8 cellular contexts compared by ENCODE assay signal in the genomic region with DNA sequence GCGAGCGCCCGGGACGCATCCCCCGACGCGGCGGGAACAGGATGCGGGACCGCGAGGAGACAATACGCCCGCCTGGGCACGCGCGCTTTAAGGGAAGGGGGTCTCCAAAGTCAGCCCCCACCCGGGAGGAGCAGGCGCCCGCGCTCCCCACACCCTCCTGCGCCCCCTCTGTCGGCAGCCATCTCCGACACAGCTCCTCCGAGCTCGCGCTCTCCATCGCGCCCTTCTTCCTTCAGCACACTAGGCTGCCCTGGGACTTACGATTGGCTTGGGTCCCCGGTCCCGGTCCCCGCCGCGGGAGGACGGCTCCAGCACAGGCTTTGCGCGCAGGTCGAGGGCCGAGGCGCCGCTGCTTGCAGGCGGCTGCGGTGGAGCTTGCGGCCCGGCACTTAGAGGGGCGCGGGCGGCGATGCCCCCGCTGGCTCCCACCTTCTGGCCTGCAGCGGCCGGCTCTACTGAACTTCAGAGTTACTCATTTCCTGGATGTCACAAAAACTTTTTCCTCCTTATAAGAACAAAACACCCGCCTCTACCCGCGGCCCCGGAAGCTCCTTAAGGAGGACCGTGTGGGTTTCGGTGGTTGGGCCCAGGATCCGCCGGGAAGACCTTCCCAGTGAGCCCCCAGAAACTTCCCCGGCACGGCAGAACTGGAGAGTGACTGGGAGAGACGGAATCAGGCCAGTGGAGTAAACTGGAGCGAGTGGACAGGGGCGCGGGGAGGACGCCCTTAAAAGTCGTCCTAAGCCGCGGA. TPM values are rescaled to one million over a fixed set of nuclear protein-coding genes. Genes with fewer than 3 reads are reported as not detected.
A peak's percentile ranks its signal among the peaks of the same experiment; 100 is the strongest.
DNase-seq lines count a peak whose midpoint lies in the region; ATAC-seq and TF ChIP-seq lines count a peak whose summit lies in the region.

TSS of gene ITPRIP (minus strand) at position 481 of the 751 bp plus-strand sequence. CDS start 22,414 bp downstream, outside the sequence.

- intact Hi-C loops in right lobe of liver (cut with DNase I), result no loop called here

- H3K36me3 Mint-ChIP-seq in activated CD4-positive, alpha-beta T cell treated with anti-CD3 and anti-CD28 coated beads, Interleukin-2, amount 10 ng/mL, durations not matched to agents 7 days and 5 days (ENCODE audit: low read depth), result peaks cover 21% of the 10 kb centered on the region

- peak in 1 of 4 donors; percentile 11 for TF ChIP-seq CTCF in right lobe of liver (IDR thresholded peaks at IDR 0.05)

- H3K4me1 ChIP-seq in right lobe of liver, result peaks cover 0 to 23% (median 3%) of the 10 kb centered on the region in 4 donors

- CTCF ChIA-PET in activated CD4-positive, alpha-beta T cell treated with anti-CD3 and anti-CD28 coated beads, Interleukin-2, amount 10 ng/mL, durations not matched to agents 7 days and 5 days (lab: Charles Lee), result interaction anchor here (0.6 to 1.9 kb wide), 14 partner anchors 9 to 430 kb away, joined by 3 to 16 read pairs (median 4); partner anchors contain the start of gene CFAP58

- no peaks in the 10 kb centered on the region for H3K36me3 ChIP-seq in right lobe of liver

- POLR2A ChIA-PET in activated CD4-positive, alpha-beta T cell treated with anti-CD3 and anti-CD28 coated beads, Interleukin-2, amount 10 ng/mL, durations not matched to agents 7 days and 5 days (lab: Charles Lee), result interaction anchor here (0.7 to 1.9 kb wide), 2 partner anchors 15 to 32 kb away, joined by 7 read pairs; no protein-coding TSS in a partner anchor

- peaks cover 54% of the 10 kb centered on the region for H3K4me1 Mint-ChIP-seq in activated CD4-positive, alpha-beta T cell treated with anti-CD3 and anti-CD28 coated beads, Interleukin-2, amount 10 ng/mL, durations not matched to agents 7 days and 5 days

- H3K9me3 Mint-ChIP-seq in activated CD4-positive, alpha-beta T cell treated with anti-CD3 and anti-CD28 coated beads, Interleukin-2, amount 10 ng/mL, durations not matched to agents 7 days and 5 days, result no peaks in the 10 kb centered on the region

- peak; percentile 91 for TF ChIP-seq POLR2A in right lobe of liver (IDR thresholded peaks at IDR 0.05)

- H3K9me3 ChIP-seq in right lobe of liver, result no peaks in the 10 kb centered on the region

- peaks cover 5% of the 10 kb centered on the region for H3K27me3 Mint-ChIP-seq in activated CD4-positive, alpha-beta T cell treated with anti-CD3 and anti-CD28 coated beads, Interleukin-2, amount 10 ng/mL, durations not matched to agents 7 days and 5 days

- 1% methylated on average over 16 of the region's 70 CpGs for WGBS in right lobe of liver (ENCODE audit: insufficient coverage, low coverage, low lambda C conversion rate, missing lambda C conversion rate)

- H3K27ac Mint-ChIP-seq in activated CD4-positive, alpha-beta T cell treated with anti-CD3 and anti-CD28 coated beads, Interleukin-2, amount 10 ng/mL, durations not matched to agents 7 days and 5 days, result peak within 1 kb of the TSS; percentile 100

- H3K27me3 ChIP-seq in right lobe of liver, result no peaks in the 10 kb centered on the region

- peak in 2 of 3 experiments; percentile 70 to 76 for DNase-seq in NCI-H1417 (lab: John Stamatoyannopoulos, UW)
- DNase-seq in NCI-H1417 treated with DMSO at 0.1 percent for 48 hours (lab: John Stamatoyannopoulos, UW), result no peak
- peak; percentile 20 for DNase-seq in NCI-H2171 (lab: John Stamatoyannopoulos, UW)
- peak; percentile 75 for DNase-seq in activated CD4-positive, alpha-beta T cell treated with anti-CD3 and anti-CD28 coated beads, Interleukin-2, amount 10 ng/mL, durations not matched to agents 7 days and 5 days
- DNase-seq in dermis blood vessel endothelial cell, result peak; percentile 88
- peak; percentile 70 to 77 (median 77) for DNase-seq in right lobe of liver
- DNase-seq in stimulated activated CD4-positive, alpha-beta T cell treated with anti-CD3 and anti-CD28 coated beads, TNF-alpha, amount 100 ng/mL, for 4 hours (ENCODE audit: low read depth in 3 of 3), result peak; percentile 45 to 58 (median 57)

- ATAC-seq in HG02678 (IDR thresholded peaks at IDR 0.05; ENCODE audit: unreplicated experiment) (peak; percentile 66), right lobe of liver (peak; percentile 47 to 58 (median 52))

- H3K27ac ChIP-seq in right lobe of liver, result peak within 1 kb of the TSS; percentile 95 to 97 (median 96)

- peak within 1 kb of the TSS; percentile 98 for H3K4me3 Mint-ChIP-seq in activated CD4-positive, alpha-beta T cell treated with anti-CD3 and anti-CD28 coated beads, Interleukin-2, amount 10 ng/mL, durations not matched to agents 7 days and 5 days

- peak within 1 kb of the TSS; percentile 72 to 91 (median 87) for H3K4me3 ChIP-seq in right lobe of liver

RNA-seq across cellular contexts. Expression of gene ITPRIP, which starts in this region (rescaled TPM):
- 10 to 100 TPM; 24.9 to 26.5 TPM for total RNA-seq in activated CD4-positive, alpha-beta T cell treated with anti-CD3 and anti-CD28 coated beads, Interleukin-2, amount 10 ng/mL, durations not matched to agents 7 days and 5 days
- total RNA-seq in dermis blood vessel endothelial cell, result 29.3 and 39.9 TPM in 2 replicates
- total RNA-seq in right lobe of liver, result 1 to 10 TPM; 2.9 to 9.7 (median 7.7) TPM
